34 cellular contexts compared by ENCODE assay signal in the genomic region with DNA sequence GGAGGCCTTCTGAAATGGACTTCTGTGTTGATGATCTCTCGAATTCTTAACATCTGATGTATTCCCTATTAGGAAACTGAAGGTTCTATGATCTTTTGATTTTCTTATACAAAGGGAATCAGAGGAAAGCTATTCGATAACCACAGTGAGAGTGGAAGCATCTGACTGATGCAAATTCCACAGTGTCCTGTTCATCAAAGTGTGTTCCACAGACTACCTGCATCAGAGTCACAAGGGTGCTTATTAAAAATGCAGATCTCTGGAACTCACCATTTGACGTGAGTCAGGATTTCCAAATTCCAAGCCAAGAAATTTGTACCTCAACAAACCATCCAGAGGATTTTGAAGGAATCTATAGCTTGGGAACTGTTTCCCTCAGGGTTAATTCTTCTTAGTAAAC. TPM values are rescaled to one million over a fixed set of nuclear protein-coding genes. Genes with fewer than 3 reads are reported as not detected.
"Had no signal": no experiment of that assay in that cellular context is flagged by ENCODE, and none has a peak within 500 bp of the region (broad histone marks: within the 10 kb centered on the region; RNA-seq: fewer than 3 reads in every experiment).

No MANE protein-coding gene starts in this region.

- H3K36me3 ChIP-seq: esophagus muscularis mucosa, gastroesophageal sphincter, heart left ventricle, neural progenitor cell, right atrium auricular region, tibial artery, upper lobe of left lung had no signal

- H3K27ac ChIP-seq: coronary artery, esophagus muscularis mucosa, foreskin keratinocyte, gastroesophageal sphincter, heart left ventricle, neural progenitor cell, parathyroid adenoma, right atrium auricular region, testis, tibial artery, upper lobe of left lung had no signal

- H3K79me2 ChIP-seq: parathyroid adenoma had no signal

- H3K4me2 ChIP-seq: neural progenitor cell had no signal

- H3K9ac ChIP-seq: neural progenitor cell, parathyroid adenoma had no signal

- ATAC-seq: foreskin keratinocyte; gastroesophageal sphincter; heart left ventricle; left lobe of liver; natural killer cell treated with Interleukin-12 subunit alpha and Interleukin-12 subunit beta and Interleukin-15 and Interleukin-18, amount 100 ng/mL, for 72 hours; sciatic nerve; stimulated activated memory B cell treated with anti-CD40 and anti-IgM and Interleukin-4, amounts not matched to agents 10 μg/mL and 1 μg/mL and 100 μg/mL, for 72 hours; stimulated activated naive CD8-positive, alpha-beta T cell treated with anti-CD3 and anti-CD28 coated beads, Interleukin-15, Interleukin-2, amounts not matched to agents 100 U/mL and 50 U/mL, for 24 hours had no signal

- H3K9me3 ChIP-seq: esophagus muscularis mucosa, gastroesophageal sphincter, heart left ventricle, mucosa of descending colon, right atrium auricular region, testis, tibial artery, upper lobe of left lung had no signal

- H3K4me1 ChIP-seq: esophagus muscularis mucosa, foreskin keratinocyte, gastroesophageal sphincter, heart left ventricle, neural progenitor cell, parathyroid adenoma, right atrium auricular region, testis, tibial artery, upper lobe of left lung had no signal

- DNase-seq: dermis blood vessel endothelial cell; effector memory CD4-positive, alpha-beta T cell; heart left ventricle; hippocampal formation; mesenchymal stem cell; mucosa of descending colon; naive B cell; stimulated activated CD4-positive, alpha-beta T cell treated with anti-CD3 and anti-CD28 coated beads, Interleukin-4, amount 100 ng/mL, for 4 hours; stimulated activated naive CD8-positive, alpha-beta T cell treated with anti-CD3 and anti-CD28 coated beads, Interleukin-15, Interleukin-2, amounts not matched to agents 100 U/mL and 50 U/mL, for 24 hours; substantia nigra; testis; tibial artery; upper lobe of left lung had no signal

- H3K27me3 ChIP-seq: esophagus muscularis mucosa, foreskin keratinocyte, gastroesophageal sphincter, heart left ventricle, neural progenitor cell, right atrium auricular region, testis, tibial artery, upper lobe of left lung had no signal

- H2AFZ ChIP-seq: neural progenitor cell, parathyroid adenoma had no signal

- H3K4me3 ChIP-seq: coronary artery, esophagus muscularis mucosa, gastroesophageal sphincter, heart left ventricle, lung, mucosa of descending colon, neural progenitor cell, right atrium auricular region, testis, tibial artery, upper lobe of left lung had no signal

RNA-seq across cellular contexts. Expression of gene MEP1A, which starts 4.4 kb away (rescaled TPM):
- total RNA-seq: chondrocyte; dermis blood vessel endothelial cell; endothelial cell of umbilical vein; epithelial cell of proximal tubule; fibroblast of lung; foreskin keratinocyte; gastroesophageal sphincter; heart left ventricle; left lobe of liver; mesothelial cell of epicardium; natural killer cell treated with Interleukin-12 subunit alpha and Interleukin-12 subunit beta and Interleukin-15 and Interleukin-18, amount 100 ng/mL, for 72 hours; osteoblast; right atrium auricular region; sciatic nerve; skeletal muscle tissue had no signal
- polyA plus RNA-seq: endothelial cell of umbilical vein, fibroblast of lung, heart left ventricle had no signal

RNA-seq across cellular contexts. Expression of gene ANKRD66, which starts 42.1 kb away (rescaled TPM):
- total RNA-seq: chondrocyte; dermis blood vessel endothelial cell; endothelial cell of umbilical vein; epithelial cell of proximal tubule; esophagus muscularis mucosa; fibroblast of lung; foreskin keratinocyte; heart left ventricle; left lobe of liver; liver; mesothelial cell of epicardium; mucosa of descending colon; natural killer cell treated with Interleukin-12 subunit alpha and Interleukin-12 subunit beta and Interleukin-15 and Interleukin-18, amount 100 ng/mL, for 72 hours; osteoblast; progenitor cell of endocrine pancreas; right atrium auricular region; sciatic nerve; skeletal muscle tissue; testis had no signal
- polyA plus RNA-seq: endothelial cell of umbilical vein, fibroblast of lung, foreskin keratinocyte, heart left ventricle, liver had no signal

RNA-seq across cellular contexts. Expression of gene PLA2G7, which starts 53.6 kb away (rescaled TPM):
- total RNA-seq: chondrocyte; dermis blood vessel endothelial cell; endothelial cell of umbilical vein; fibroblast of lung; gastroesophageal sphincter; natural killer cell treated with Interleukin-12 subunit alpha and Interleukin-12 subunit beta and Interleukin-15 and Interleukin-18, amount 100 ng/mL, for 72 hours had no signal
- polyA plus RNA-seq: endothelial cell of umbilical vein, fibroblast of lung had no signal
